Comparison of ENCODE assay signal across 11 cellular contexts in the genomic region with DNA sequence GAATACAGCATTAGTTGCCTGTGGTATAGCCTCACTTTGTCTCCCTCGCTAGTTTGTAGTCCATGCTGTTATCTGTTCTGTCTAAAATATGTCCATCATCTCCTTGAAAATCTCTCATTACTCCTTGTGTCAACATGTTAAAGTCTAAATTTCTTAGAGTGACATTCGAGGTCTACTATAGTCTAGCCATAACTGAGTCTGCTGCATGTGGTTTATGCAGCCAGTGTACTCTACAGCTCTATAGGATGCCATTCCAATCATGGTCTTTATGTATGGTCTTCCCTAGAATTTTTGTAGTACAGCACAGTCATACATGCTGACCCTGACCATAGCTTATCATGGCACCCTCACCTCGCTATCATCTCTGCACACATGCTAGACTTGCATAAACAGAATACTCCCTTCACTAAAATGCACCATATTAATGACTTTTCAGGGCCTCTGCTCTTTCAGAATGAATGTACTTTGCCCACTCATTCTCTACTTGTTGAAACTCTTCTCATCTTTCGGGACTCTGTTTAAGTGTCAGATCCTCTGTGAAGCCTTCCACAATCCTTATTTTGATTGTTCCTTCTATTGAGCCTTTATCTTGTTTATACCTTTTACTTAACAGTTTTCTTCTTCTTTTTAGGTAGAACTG. TPM values are rescaled to one million over a fixed set of nuclear protein-coding genes. Genes with fewer than 3 reads are reported as not detected.
DNase-seq lines count a peak whose midpoint lies in the region; ATAC-seq and TF ChIP-seq lines count a peak whose summit lies in the region.
"Had no signal": no experiment of that assay in that cellular context is flagged by ENCODE, and none has a peak within 500 bp of the region (broad histone marks: within the 10 kb centered on the region; RNA-seq: fewer than 3 reads in every experiment).

No MANE protein-coding gene starts in this region.

- no peak overlapping the region for H3K4me3 ChIP-seq in neutrophil (ENCODE audit: low read depth in 1 of 2, low read length in 1 of 2)

- H3K27me3 Mint-ChIP-seq in activated T-cell treated with anti-CD3 and anti-CD28 coated beads, Interleukin-2, amount 50 U/mL, for 24 hours, result no peaks in the 10 kb centered on the region
- no peaks in the 10 kb centered on the region for H3K27me3 Mint-ChIP-seq in Calu3 (ENCODE audit: unreplicated experiment)

- peaks cover 67 to 78% of the 10 kb centered on the region in 2 experiments for H3K4me1 ChIP-seq in neutrophil (ENCODE audit: control insufficient read depth in 1 of 2, insufficient read depth in 1 of 2, low read depth in 1 of 2, low read length in 1 of 2)

- intact Hi-C loops in Calu3 (cut with micrococcal nuclease; ENCODE audit: unreplicated experiment), result no loop called here

- TF ChIP-seq CTCF in neutrophil (IDR thresholded peaks at IDR 0.05) (no peak), Calu3 (IDR thresholded peaks at IDR 0.05; ENCODE audit: unreplicated experiment) (no peak)

- no peaks in the 10 kb centered on the region for H3K27me3 ChIP-seq in neutrophil

- no peak for DNase-seq in activated T-cell treated with anti-CD3 and anti-CD28 coated beads, Interleukin-2, amount 50 U/mL, for 24 hours
- no peak for DNase-seq in activated T-cell treated with anti-CD3 and anti-CD28 coated beads for 4 hours
- no peak for DNase-seq in Calu3
- no peak for DNase-seq in Kasumi-1 (lab: John Stamatoyannopoulos, UW)
- DNase-seq in ureter (ENCODE audit: low spot score), result no peak
- DNase-seq: immature natural killer cell, NCI-H1436 had no signal

- H3K27ac Mint-ChIP-seq in activated T-cell treated with anti-CD3 and anti-CD28 coated beads, Interleukin-2, amount 50 U/mL, for 24 hours, result peak overlapping the region; percentile 45
- H3K27ac Mint-ChIP-seq in Calu3 (ENCODE audit: unreplicated experiment), result no peak overlapping the region

- H3K9me3 Mint-ChIP-seq in activated T-cell treated with anti-CD3 and anti-CD28 coated beads, Interleukin-2, amount 50 U/mL, for 24 hours, result peaks cover 7% of the 10 kb centered on the region
- no peaks in the 10 kb centered on the region for H3K9me3 Mint-ChIP-seq in Calu3 (ENCODE audit: low read depth, unreplicated experiment)

- ATAC-seq in GM21717 (IDR thresholded peaks at IDR 0.05; ENCODE audit: unreplicated experiment), result peak; percentile 40
- peak; percentile 73 for ATAC-seq in HG03439 (IDR thresholded peaks at IDR 0.05; ENCODE audit: unreplicated experiment)
- ATAC-seq: esophagus mucosa had no signal

- peaks cover 78% of the 10 kb centered on the region for H3K4me1 Mint-ChIP-seq in activated T-cell treated with anti-CD3 and anti-CD28 coated beads, Interleukin-2, amount 50 U/mL, for 24 hours (ENCODE audit: low read depth)
- peaks cover 15% of the 10 kb centered on the region for H3K4me1 Mint-ChIP-seq in Calu3 (ENCODE audit: low read depth, unreplicated experiment)

- peak overlapping the region; percentile 34 for H3K4me3 Mint-ChIP-seq in activated T-cell treated with anti-CD3 and anti-CD28 coated beads, Interleukin-2, amount 50 U/mL, for 24 hours
- H3K4me3 Mint-ChIP-seq in Calu3 (ENCODE audit: low read depth, unreplicated experiment), result no peak overlapping the region

- peaks cover 3% of the 10 kb centered on the region for H3K36me3 ChIP-seq in neutrophil

- no peaks in the 10 kb centered on the region for H3K9me3 ChIP-seq in neutrophil

- peak overlapping the region; percentile 62 for H3K27ac ChIP-seq in neutrophil

- CTCF ChIA-PET in Calu3 (lab: Charles Lee), result no interaction called here

- no TSS peak for BruUV-seq in Calu3 (replicated peaks; lab: Mats Ljungman, UMichigan)

- H3K36me3 Mint-ChIP-seq in activated T-cell treated with anti-CD3 and anti-CD28 coated beads, Interleukin-2, amount 50 U/mL, for 24 hours (ENCODE audit: low read depth), result peaks cover 87% of the 10 kb centered on the region
- peaks cover 26% of the 10 kb centered on the region for H3K36me3 Mint-ChIP-seq in Calu3 (ENCODE audit: insufficient read depth, unreplicated experiment)

RNA-seq across cellular contexts. Expression of a gene that starts 12.8 kb away (rescaled TPM):
- total RNA-seq in Calu3 (2022) (81.3 and 85.4 TPM in 2 replicates), ureter (81.2 TPM)
